ENCODE assay signal across 15 cellular contexts in the genomic region with DNA sequence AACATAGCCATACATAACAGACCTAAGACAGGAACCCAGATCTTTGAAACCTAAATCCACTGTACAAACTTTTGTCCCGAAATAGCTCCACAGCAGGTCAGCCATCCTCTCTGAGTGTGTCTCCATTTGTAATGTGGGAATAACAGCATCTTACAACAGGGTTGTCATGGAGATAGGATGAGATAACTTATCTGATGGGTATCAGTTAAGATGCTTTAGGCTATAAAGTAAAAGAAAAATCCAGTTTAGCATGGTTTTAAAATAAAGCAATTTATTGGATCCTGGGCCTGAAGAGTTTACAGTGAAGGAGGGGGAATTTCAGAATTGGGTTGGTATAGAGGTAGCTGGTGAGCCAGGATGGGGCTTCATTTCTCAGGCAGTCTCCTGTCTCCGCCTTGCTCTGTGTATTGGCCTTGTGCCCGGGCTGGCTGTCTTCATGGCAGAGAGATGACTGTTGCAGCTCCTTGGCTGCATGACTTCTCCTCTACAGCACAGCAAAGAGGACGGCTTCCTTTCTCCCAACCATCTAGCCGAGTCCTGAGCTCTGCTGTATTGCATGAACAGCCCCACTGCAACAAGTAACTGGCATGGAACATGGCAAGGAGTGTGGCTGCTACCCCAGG.
DNase-seq lines count a peak whose midpoint lies in the region; ATAC-seq and TF ChIP-seq lines count a peak whose summit lies in the region.
"Had no signal": no experiment of that assay in that cellular context is flagged by ENCODE, and none has a peak within 500 bp of the region (broad histone marks: within the 10 kb centered on the region; RNA-seq: fewer than 3 reads in every experiment).

No MANE protein-coding gene starts in this region.

- no peak overlapping the region for H3K4me3 Mint-ChIP-seq in immature natural killer cell
- H3K4me3 Mint-ChIP-seq: stimulated activated effector memory CD8-positive, alpha-beta T cell treated with anti-CD3 and anti-CD28 coated beads, Interleukin-12 subunit alpha, Interleukin-12 subunit beta, amount 100 ng/mL, for 72 hours had no signal

- intact Hi-C loops in dorsolateral prefrontal cortex (cut with DNase I), result no loop called here
- intact Hi-C loops in esophagus muscularis mucosa (cut with DNase I), result no loop called here

- H3K4me1 ChIP-seq in esophagus muscularis mucosa, result peaks cover 0 to 7% (median 5%) of the 10 kb centered on the region in 4 donors

- no peaks in the 10 kb centered on the region for H3K36me3 ChIP-seq in esophagus muscularis mucosa
- H3K36me3 ChIP-seq: neutrophil had no signal

- DNase-seq in CD1c-positive myeloid dendritic cell (ENCODE audit: extremely low spot score) (peak; percentile 30), HT1080 (ENCODE audit: low read depth) (peak; percentile 6), dorsolateral prefrontal cortex (peak in 6 of 10 donors; percentile 21 to 50 (median 44)), omental fat pad (ENCODE audit: low spot score) (no peak), DMS 273 (lab: John Stamatoyannopoulos, UW; ENCODE audit: unreplicated experiment) (no peak), immature natural killer cell (no peak), esophagus muscularis mucosa (ENCODE audit: extremely low spot score) (no peak)
- DNase-seq: activated effector memory CD4-positive, alpha-beta T cell treated with anti-CD3 and anti-CD28 coated beads, Interleukin-2, amount 50 U/mL, for 16 hours; DND-41; KBM-7 had no signal

- TF ChIP-seq CTCF in dorsolateral prefrontal cortex (IDR thresholded peaks at IDR 0.05 in 54 of 56, conservative IDR thresholded peaks at IDR 0.05 in 2 of 56; ENCODE audit: low read depth in 1 of 56, partially characterized antibody in 56 of 56), result no peak
- no peak for TF ChIP-seq CTCF in omental fat pad (IDR thresholded peaks at IDR 0.05)
- no peak for TF ChIP-seq CTCF in esophagus muscularis mucosa (IDR thresholded peaks at IDR 0.05)

- H3K36me3 Mint-ChIP-seq in immature natural killer cell, result no peaks in the 10 kb centered on the region
- H3K36me3 Mint-ChIP-seq: stimulated activated effector memory CD8-positive, alpha-beta T cell treated with anti-CD3 and anti-CD28 coated beads, Interleukin-12 subunit alpha, Interleukin-12 subunit beta, amount 100 ng/mL, for 72 hours had no signal

- no peaks in the 10 kb centered on the region for H3K9me3 Mint-ChIP-seq in immature natural killer cell
- H3K9me3 Mint-ChIP-seq: stimulated activated effector memory CD8-positive, alpha-beta T cell treated with anti-CD3 and anti-CD28 coated beads, Interleukin-12 subunit alpha, Interleukin-12 subunit beta, amount 100 ng/mL, for 72 hours had no signal

- no peak overlapping the region for H3K27ac Mint-ChIP-seq in immature natural killer cell
- H3K27ac Mint-ChIP-seq: stimulated activated effector memory CD8-positive, alpha-beta T cell treated with anti-CD3 and anti-CD28 coated beads, Interleukin-12 subunit alpha, Interleukin-12 subunit beta, amount 100 ng/mL, for 72 hours had no signal

- WGBS in esophagus muscularis mucosa, result 31% methylated on average over 5 of the region's 5 CpGs

- no peaks in the 10 kb centered on the region for H3K4me1 Mint-ChIP-seq in immature natural killer cell
- H3K4me1 Mint-ChIP-seq: stimulated activated effector memory CD8-positive, alpha-beta T cell treated with anti-CD3 and anti-CD28 coated beads, Interleukin-12 subunit alpha, Interleukin-12 subunit beta, amount 100 ng/mL, for 72 hours had no signal

- H3K27me3 ChIP-seq in dorsolateral prefrontal cortex, result peaks cover 0 to 3% (median 0%) of the 10 kb centered on the region in 45 donors
- no peaks in the 10 kb centered on the region for H3K27me3 ChIP-seq in esophagus muscularis mucosa

- H3K27ac ChIP-seq in dorsolateral prefrontal cortex (no peak overlapping the region), esophagus muscularis mucosa (replicated peaks in 1 of 4) (no peak overlapping the region)
- H3K27ac ChIP-seq: C4-2B, neutrophil had no signal

- H3K9me3 ChIP-seq in esophagus muscularis mucosa, result no peaks in the 10 kb centered on the region
- H3K9me3 ChIP-seq: neutrophil had no signal

- no peak for TF ChIP-seq POLR2A in esophagus muscularis mucosa (IDR thresholded peaks at IDR 0.05; ENCODE audit: low read depth)

- no peak for TF ChIP-seq EP300 in esophagus muscularis mucosa (IDR thresholded peaks at IDR 0.05)

- H3K27me3 Mint-ChIP-seq in immature natural killer cell (ENCODE audit: low read depth in 3 of 3), result peaks cover 3% of the 10 kb centered on the region in 3 donors

- H3K4me3 ChIP-seq in dorsolateral prefrontal cortex (no peak overlapping the region), esophagus muscularis mucosa (no peak overlapping the region)
- H3K4me3 ChIP-seq: GM12878 had no signal

- ATAC-seq in omental fat pad (ENCODE audit: low FRiP score) (peak; percentile 54), HG03097 (IDR thresholded peaks at IDR 0.05; ENCODE audit: low FRiP score, unreplicated experiment) (no peak)
- ATAC-seq: GM12878; stimulated activated effector memory CD8-positive, alpha-beta T cell treated with anti-CD3 and anti-CD28 coated beads, Interleukin-12 subunit alpha, Interleukin-12 subunit beta, amount 100 ng/mL, for 72 hours had no signal

Comparison
In these comparisons a context has a peak if more than half of its experiments do, and no peak if none do; other contexts are left out.
1. DNase-seq: peak in CD1c-positive myeloid dendritic cell (single experiment), HT1080 (single experiment) and dorsolateral prefrontal cortex (6 of 10); none in omental fat pad (single experiment), DMS 273 (single experiment), immature natural killer cell (0 of 3) and esophagus muscularis mucosa (single experiment).